ENCODE assay signal across 2 cellular contexts in the genomic region with DNA sequence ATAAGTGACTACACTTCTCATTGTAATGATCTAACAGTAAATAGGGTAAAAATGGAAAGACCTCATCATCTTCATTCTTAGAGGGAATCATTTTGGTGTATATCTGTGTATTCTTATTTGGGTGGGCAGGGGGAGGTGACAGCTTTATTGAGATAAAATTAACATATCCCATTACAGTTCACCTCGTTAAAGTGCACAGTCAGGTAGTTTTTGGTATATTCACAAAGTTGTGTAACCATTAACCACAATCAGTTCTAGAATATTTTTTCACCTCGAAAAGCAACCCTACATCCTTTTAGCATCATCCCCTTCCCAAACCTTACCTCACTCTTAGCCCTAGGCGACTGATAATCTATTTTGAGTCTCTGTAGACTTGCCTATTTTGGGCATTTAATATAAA.
TF ChIP-seq lines count a peak whose summit lies in the region.

No MANE protein-coding gene starts in this region.

TF ChIP-seq in GM12891, 5 proteins besides CTCF, POLR2A, EP300 and RAD21 (continued from another document):
- TF ChIP-seq PAX5 (IDR thresholded peaks at IDR 0.05; ENCODE audit: insufficient read depth, low read length, severe bottlenecking) (no peak), POU2F2 (IDR thresholded peaks at IDR 0.05; ENCODE audit: low read depth, low read length) (no peak), SPI1 (IDR thresholded peaks at IDR 0.05; ENCODE audit: low read depth, low read length) (no peak), TAF1 (IDR thresholded peaks at IDR 0.05; ENCODE audit: low read depth, low read length) (no peak)
TF ChIP-seq in GM12891: peak in this region for 0.

TF ChIP-seq in GM12878, 131 proteins besides CTCF, POLR2A, EP300 and RAD21:
- no peak for TF ChIP-seq MTA2 (IDR thresholded peaks at IDR 0.05; ENCODE audit: low read depth)
- TF ChIP-seq ZBTB33 (IDR thresholded peaks at IDR 0.05): no peak
- TF ChIP-seq USF1 (IDR thresholded peaks at IDR 0.05; ENCODE audit: borderline replicate concordance, extremely low read length, insufficient read depth, low read depth, low read length): no peak
- TF ChIP-seq ASH2L (IDR thresholded peaks at IDR 0.05; ENCODE audit: borderline replicate concordance, low read depth): no peak
- TF ChIP-seq CREB1 (IDR thresholded peaks at IDR 0.05; ENCODE audit: low read depth): no peak
- TF ChIP-seq MXI1 (IDR thresholded peaks at IDR 0.05; ENCODE audit: low read depth, low read length): no peak
- no peak for TF ChIP-seq EZH2 (IDR thresholded peaks at IDR 0.05; ENCODE audit: borderline replicate concordance, control insufficient read depth, low read depth, low read length)
- TF ChIP-seq, protein P1, sequence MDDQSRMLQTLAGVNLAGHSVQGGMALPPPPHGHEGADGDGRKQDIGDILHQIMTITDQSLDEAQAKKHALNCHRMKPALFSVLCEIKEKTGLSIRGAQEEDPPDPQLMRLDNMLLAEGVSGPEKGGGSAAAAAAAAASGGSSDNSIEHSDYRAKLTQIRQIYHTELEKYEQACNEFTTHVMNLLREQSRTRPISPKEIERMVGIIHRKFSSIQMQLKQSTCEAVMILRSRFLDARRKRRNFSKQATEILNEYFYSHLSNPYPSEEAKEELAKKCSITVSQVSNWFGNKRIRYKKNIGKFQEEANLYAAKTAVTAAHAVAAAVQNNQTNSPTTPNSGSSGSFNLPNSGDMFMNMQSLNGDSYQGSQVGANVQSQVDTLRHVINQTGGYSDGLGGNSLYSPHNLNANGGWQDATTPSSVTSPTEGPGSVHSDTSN (IDR thresholded peaks at IDR 0.05; ENCODE audit: insufficient replicate concordance, low read depth, low read length): no peak
- TF ChIP-seq ZNF274 (IDR thresholded peaks at IDR 0.05; ENCODE audit: insufficient read depth, insufficient read length): no peak
- no peak for TF ChIP-seq E2F8 (IDR thresholded peaks at IDR 0.05; ENCODE audit: low read depth, partially characterized antibody)
- TF ChIP-seq PAX8 (IDR thresholded peaks at IDR 0.05): no peak
- TF ChIP-seq SUZ12 (IDR thresholded peaks at IDR 0.05; ENCODE audit: unreplicated experiment): no peak
- no peak for TF ChIP-seq ZNF592 (IDR thresholded peaks at IDR 0.05)
- TF ChIP-seq ELK1 (IDR thresholded peaks at IDR 0.05; ENCODE audit: low read depth, low read length): no peak
- TF ChIP-seq NFXL1 (IDR thresholded peaks at IDR 0.05; ENCODE audit: borderline replicate concordance): no peak
- no peak for TF ChIP-seq DPF2 (IDR thresholded peaks at IDR 0.05)
- no peak for TF ChIP-seq NR2C1 (IDR thresholded peaks at IDR 0.05)
- TF ChIP-seq USF2 (IDR thresholded peaks at IDR 0.05; ENCODE audit: borderline replicate concordance, low read depth, low read length): no peak
